ENCODE assay signal across 22 cellular contexts in genomic region chr2:19337202-19337601, GRCh38. TPM values are rescaled to one million over a fixed set of nuclear protein-coding genes. Genes with fewer than 3 reads are reported as not detected.
"Had no signal": no experiment of that assay in that cellular context is flagged by ENCODE, and none has a peak within 500 bp of the region (broad histone marks: within the 10 kb centered on the region; RNA-seq: fewer than 3 reads in every experiment).

No MANE protein-coding gene starts in this region.

- ATAC-seq: foreskin keratinocyte, lower lobe of right lung had no signal

- H3K4me3 ChIP-seq: esophagus muscularis mucosa, lower lobe of right lung, thoracic aorta had no signal

- H3K36me3 ChIP-seq: lower lobe of right lung had no signal

- H3K4me1 ChIP-seq: esophagus muscularis mucosa, foreskin keratinocyte, lower lobe of right lung had no signal

- H3K27me3 ChIP-seq: esophagus muscularis mucosa, foreskin keratinocyte had no signal

- H3K27ac ChIP-seq: esophagus muscularis mucosa, foreskin keratinocyte, lower lobe of right lung, thoracic aorta had no signal

- H3K9me3 ChIP-seq: esophagus muscularis mucosa, lower lobe of right lung, thoracic aorta had no signal

- DNase-seq: activated CD4-positive, alpha-beta memory T cell treated with anti-CD3 and anti-CD28 coated beads for 36 hours; activated CD4-positive, alpha-beta T cell treated with anti-CD3 and anti-CD28 coated beads, Interleukin-2, amount 10 ng/mL, durations not matched to agents 24 days and 14 days; activated CD4-positive, CD25-positive, alpha-beta regulatory T cell treated with anti-CD3 and anti-CD28 coated beads, Interleukin-2, amount 50 U/mL, for 72 hours; activated CD8-positive, alpha-beta memory T cell treated with anti-CD3 and anti-CD28 coated beads, Interleukin-2, amount 50 U/mL, for 4 hours; activated effector memory CD4-positive, alpha-beta T cell treated with anti-CD3 and anti-CD28 coated beads, Interleukin-2, amount 50 U/mL, for 16 hours; activated naive CD4-positive, alpha-beta T cell treated with anti-CD3 and anti-CD28 coated beads for 36 hours; activated T-cell treated with anti-CD3 and anti-CD28 coated beads, Interleukin-2, amount 50 U/mL, for 1 hour; amniotic stem cell; central memory CD4-positive, alpha-beta T cell; effector CD4-positive, alpha-beta T cell; foreskin keratinocyte; islet precursor cell; lower lobe of right lung; stimulated activated CD4-positive, alpha-beta T cell treated with anti-CD3 and anti-CD28 coated beads, Interleukin-15, amount 100 ng/mL, for 24 hours; stimulated activated CD4-positive, alpha-beta T cell treated with anti-CD3 and anti-CD28 coated beads, Interleukin-2, amount 100 ng/mL, for 24 hours; stimulated activated naive CD4-positive, alpha-beta T cell; T-helper 2 cell; trophoblast cell had no signal

RNA-seq across cellular contexts. Expression of gene OSR1, which starts 21.2 kb away (rescaled TPM):
- total RNA-seq: activated CD4-positive, alpha-beta memory T cell treated with anti-CD3 and anti-CD28 coated beads for 36 hours; activated CD4-positive, alpha-beta T cell treated with anti-CD3 and anti-CD28 coated beads, Interleukin-2, amount 10 ng/mL, durations not matched to agents 24 days and 14 days; activated CD8-positive, alpha-beta memory T cell treated with anti-CD3 and anti-CD28 coated beads for 36 hours; activated naive CD4-positive, alpha-beta T cell treated with anti-CD3 and anti-CD28 coated beads for 36 hours; activated T-helper 1 cell treated with anti-CD3 and anti-CD28 coated beads, Interleukin-12 subunit alpha, Interleukin-12 subunit beta, Interleukin-2, Interleukin-4 antibody, amounts not matched to agents 30 ng/mL and 10 ng/mL and 1 ng/mL, durations not matched to agents 14 hours and 24 hours and 36 hours had no signal
